Comparison of ENCODE assay signal across 11 cellular contexts in genomic region chr19:45999653-46000121, GRCh38. TPM values are rescaled to one million over a fixed set of nuclear protein-coding genes. Genes with fewer than 3 reads are reported as not detected.
DNase-seq lines count a peak whose midpoint lies in the region; ATAC-seq and TF ChIP-seq lines count a peak whose summit lies in the region.
"Had no signal": no experiment of that assay in that cellular context is flagged by ENCODE, and none has a peak within 500 bp of the region (broad histone marks: within the 10 kb centered on the region; RNA-seq: fewer than 3 reads in every experiment).

No MANE protein-coding gene starts in this region.

- H3K27me3 ChIP-seq in CD4-positive, CD25-positive, alpha-beta regulatory T cell (ENCODE audit: control insufficient read depth, insufficient read depth, low read length) = no peaks in the 10 kb centered on the region
- peaks cover 3% of the 10 kb centered on the region; the same call in 1 of the 2 replicates for H3K27me3 ChIP-seq in HUES6 (ENCODE audit: control insufficient read depth, insufficient read depth, low read length)
- H3K27me3 ChIP-seq: suprapubic skin had no signal

- H3K9me3 Mint-ChIP-seq in CD4-positive, CD25-positive, alpha-beta regulatory T cell = no peaks in the 10 kb centered on the region

- peaks cover 7% of the 10 kb centered on the region for H3K36me3 Mint-ChIP-seq in CD4-positive, CD25-positive, alpha-beta regulatory T cell

- no peak for TF ChIP-seq CTCF in astrocyte of the spinal cord (IDR thresholded peaks at IDR 0.05; ENCODE audit: low read depth, low read length)

- peak overlapping the region in 1 of 3 donors; percentile 81 for H3K27ac Mint-ChIP-seq in CD4-positive, CD25-positive, alpha-beta regulatory T cell

- H3K27ac ChIP-seq in CD4-positive, CD25-positive, alpha-beta regulatory T cell (ENCODE audit: insufficient read depth, low read length, poor library complexity, severe bottlenecking) = no peak overlapping the region
- H3K27ac ChIP-seq in HUES6 (ENCODE audit: low read depth, low read length) (no peak overlapping the region), mesodermal cell (ENCODE audit: low read depth, low read length, severe bottlenecking) (no peak overlapping the region)
- H3K27ac ChIP-seq: KMS-11, suprapubic skin had no signal

- H3K4me1 ChIP-seq in CD4-positive, CD25-positive, alpha-beta regulatory T cell (ENCODE audit: control insufficient read depth, insufficient read depth, low read length, poor library complexity, severe bottlenecking) = peaks cover 31% of the 10 kb centered on the region
- peaks cover 5% of the 10 kb centered on the region; the same call in 1 of the 2 replicates for H3K4me1 ChIP-seq in HUES6 (ENCODE audit: control insufficient read depth, insufficient read depth, low read length)
- peaks cover 6% of the 10 kb centered on the region for H3K4me1 ChIP-seq in mesodermal cell (ENCODE audit: control insufficient read depth, insufficient read depth, low read length, poor library complexity, severe bottlenecking)

- no peak for ATAC-seq in CD4-positive, CD25-positive, alpha-beta regulatory T cell (ENCODE audit: low read depth in 2 of 2)

- H3K27me3 Mint-ChIP-seq in CD4-positive, CD25-positive, alpha-beta regulatory T cell = no peaks in the 10 kb centered on the region

- H3K9me3 ChIP-seq in CD4-positive, CD25-positive, alpha-beta regulatory T cell (ENCODE audit: control insufficient read depth in 2 of 2, low read length in 2 of 2) = no peaks in the 10 kb centered on the region
- H3K9me3 ChIP-seq in HUES6 (ENCODE audit: control insufficient read depth, insufficient read depth, low read depth, low read length) (no peaks in the 10 kb centered on the region), mesodermal cell (ENCODE audit: control insufficient read depth, low read length) (no peaks in the 10 kb centered on the region)
- H3K9me3 ChIP-seq: suprapubic skin had no signal

- H3K9ac ChIP-seq in HUES6 (ENCODE audit: low read length) = no peak overlapping the region
- H3K9ac ChIP-seq: KMS-11 had no signal

- peak overlapping the region in 3 of 4 donors; percentile 45 to 83 (median 76) for H3K4me3 Mint-ChIP-seq in CD4-positive, CD25-positive, alpha-beta regulatory T cell

- H3K36me3 ChIP-seq in CD4-positive, CD25-positive, alpha-beta regulatory T cell (ENCODE audit: control insufficient read depth, insufficient read depth, low read length) = peaks cover 3% of the 10 kb centered on the region
- H3K36me3 ChIP-seq in HUES6 (ENCODE audit: control insufficient read depth, insufficient read depth, low read length) (peaks cover 10% of the 10 kb centered on the region), mesodermal cell (ENCODE audit: control insufficient read depth, insufficient read depth, low read length) (peaks cover 15% of the 10 kb centered on the region)

- 12% methylated on average over 14 of the region's 14 CpGs for WGBS in mesodermal cell (ENCODE audit: insufficient coverage in 2 of 2), 2 experiments

- no peak for DNase-seq in CD4-positive, CD25-positive, alpha-beta regulatory T cell
- DNase-seq in astrocyte of the spinal cord (ENCODE audit: low read depth, low spot score) (no peak), NCI-H446 (lab: John Stamatoyannopoulos, UW) (no peak), NCI-H2171 treated with DMSO at 0.1 percent for 48 hours (lab: John Stamatoyannopoulos, UW) (no peak), COLO829 (ENCODE audit: low spot score) (no peak), kidney glomerular epithelial cell (lab: John Stamatoyannopoulos, UW) (no peak)
- DNase-seq: activated effector memory CD4-positive, alpha-beta T cell treated with anti-CD3 and anti-CD28 coated beads, Interleukin-2, amount 50 U/mL, for 16 hours had no signal

- in situ Hi-C loops in astrocyte of the spinal cord (cut with HindIII; ENCODE audit: low sequenced_read_pairs) = no loop called here

- no peak overlapping the region for H3K4me3 ChIP-seq in CD4-positive, CD25-positive, alpha-beta regulatory T cell (ENCODE audit: low read depth, low read length)
- peak overlapping the region; percentile 77 for H3K4me3 ChIP-seq in HUES6 (ENCODE audit: low read depth, low read length)
- H3K4me3 ChIP-seq in astrocyte of the spinal cord (ENCODE audit: low read depth, low read length) = peak overlapping the region; percentile 8
- peak overlapping the region; percentile 42 for H3K4me3 ChIP-seq in mesodermal cell (ENCODE audit: extremely low read depth, insufficient read depth, low read length, poor library complexity, severe bottlenecking)
- H3K4me3 ChIP-seq: suprapubic skin had no signal

- H3K4me1 Mint-ChIP-seq in CD4-positive, CD25-positive, alpha-beta regulatory T cell = peaks cover 0 to 37% (median 26%) of the 10 kb centered on the region in 4 donors

RNA-seq across cellular contexts. Expression of gene CCDC61, which starts 4.4 kb away (rescaled TPM):
- 12.6 TPM for total RNA-seq in CD4-positive, CD25-positive, alpha-beta regulatory T cell
- 10 to 100 TPM in 1 of 4 donors, 1 to 10 TPM in 3; 7.1 to 11.9 (median 8.2) TPM for polyA plus RNA-seq in CD4-positive, CD25-positive, alpha-beta regulatory T cell
- 7.2 TPM for polyA plus RNA-seq in mesodermal cell (2013, experiment 1 of 2)
- 6.5 TPM for polyA plus RNA-seq in mesodermal cell (2013, experiment 2 of 2)

RNA-seq across cellular contexts. Expression of gene PGLYRP1, which starts 23.2 kb away (rescaled TPM):
- total RNA-seq in CD4-positive, CD25-positive, alpha-beta regulatory T cell = not detected
- polyA plus RNA-seq in CD4-positive, CD25-positive, alpha-beta regulatory T cell = not detected
- polyA plus RNA-seq in mesodermal cell (2013, experiment 1 of 2) = not detected
- polyA plus RNA-seq in mesodermal cell (2013, experiment 2 of 2) = not detected
- total RNA-seq: suprapubic skin had no signal

RNA-seq across cellular contexts. Expression of gene NOVA2, which starts 26.0 kb away (rescaled TPM):
- not detected for total RNA-seq in CD4-positive, CD25-positive, alpha-beta regulatory T cell
- polyA plus RNA-seq in CD4-positive, CD25-positive, alpha-beta regulatory T cell = not detected
- polyA plus RNA-seq in mesodermal cell (2013, experiment 1 of 2) = 8.6 TPM
- 5.6 TPM for polyA plus RNA-seq in mesodermal cell (2013, experiment 2 of 2)

RNA-seq across cellular contexts. Expression of gene IGFL4, which starts 41.1 kb away (rescaled TPM):
- total RNA-seq in CD4-positive, CD25-positive, alpha-beta regulatory T cell = not detected
- not detected for polyA plus RNA-seq in CD4-positive, CD25-positive, alpha-beta regulatory T cell
- not detected for polyA plus RNA-seq in mesodermal cell (2013, experiment 1 of 2)
- polyA plus RNA-seq in mesodermal cell (2013, experiment 2 of 2) = not detected
